In the genomic region with DNA sequence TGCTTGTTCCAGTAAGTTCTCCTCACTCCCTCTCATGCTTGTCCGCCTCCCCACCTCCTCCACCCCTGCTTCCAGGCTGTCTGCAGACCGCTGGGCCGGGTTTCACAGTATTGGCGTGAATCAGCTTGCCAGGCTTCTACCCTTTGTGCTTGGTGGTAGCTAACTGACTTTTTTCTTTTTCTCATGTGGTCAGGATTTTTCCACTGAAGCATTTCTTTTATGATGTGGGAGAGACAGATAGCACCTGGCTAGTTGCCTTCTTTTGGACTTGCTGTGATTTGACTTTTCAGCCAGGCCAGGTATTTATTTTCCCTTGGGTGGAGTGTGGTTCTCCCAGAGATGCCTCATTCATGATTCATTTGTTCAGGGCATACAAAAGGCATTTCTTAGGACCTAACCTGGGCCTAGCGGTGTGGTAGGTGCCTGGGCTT, we compare ENCODE assay signal across 13 cellular contexts.
DNase-seq lines count a peak whose midpoint lies in the region; ATAC-seq and TF ChIP-seq lines count a peak whose summit lies in the region.
"Had no signal": no experiment of that assay in that cellular context is flagged by ENCODE, and none has a peak within 500 bp of the region (broad histone marks: within the 10 kb centered on the region; RNA-seq: fewer than 3 reads in every experiment).

No MANE protein-coding gene starts in this region.

- no peaks in the 10 kb centered on the region for H3K27me3 Mint-ChIP-seq in activated CD8-positive, alpha-beta T cell treated with anti-CD3 and anti-CD28 coated beads for 36 hours
- no peaks in the 10 kb centered on the region for H3K27me3 Mint-ChIP-seq in activated CD8-positive, alpha-beta T cell treated with anti-CD3 and anti-CD28 coated beads, Interleukin-2, amount 10 ng/mL, durations not matched to agents 7 days and 5 days (ENCODE audit: low read depth)
- no peaks in the 10 kb centered on the region for H3K27me3 Mint-ChIP-seq in stimulated activated naive CD8-positive, alpha-beta T cell treated with anti-CD3 and anti-CD28 coated beads, Interleukin-15, amount 100 ng/mL, for 72 hours
- H3K27me3 Mint-ChIP-seq: activated CD8-positive, alpha-beta memory T cell treated with anti-CD3 and anti-CD28 coated beads, Interleukin-2, amount 10 ng/mL, durations not matched to agents 7 days and 5 days; naive thymus-derived CD4-positive, alpha-beta T cell had no signal

- POLR2A ChIA-PET in activated CD8-positive, alpha-beta T cell treated with anti-CD3 and anti-CD28 coated beads for 36 hours (lab: Charles Lee), result interaction anchor here (1.3 kb wide), 1 partner anchor 8 kb away, joined by 4 read pairs; no protein-coding TSS in a partner anchor
- POLR2A ChIA-PET in activated CD8-positive, alpha-beta T cell treated with anti-CD3 and anti-CD28 coated beads, Interleukin-2, amount 10 ng/mL, durations not matched to agents 7 days and 5 days (lab: Charles Lee), result no interaction called here

- no peak for DNase-seq in activated CD8-positive, alpha-beta T cell treated with anti-CD3 and anti-CD28 coated beads for 36 hours
- DNase-seq in activated CD8-positive, alpha-beta T cell treated with anti-CD3 and anti-CD28 coated beads, Interleukin-2, amount 10 ng/mL, durations not matched to agents 7 days and 5 days, result no peak
- peak; percentile 47 for DNase-seq in astrocyte of the cerebellum (ENCODE audit: low read depth)
- peak; percentile 57 for DNase-seq in left kidney (ENCODE audit: low read depth, low spot score)
- DNase-seq in stimulated activated naive CD8-positive, alpha-beta T cell treated with anti-CD3 and anti-CD28 coated beads, Interleukin-15, amount 100 ng/mL, for 72 hours, result no peak
- DNase-seq in SW 1271 (lab: John Stamatoyannopoulos, UW), result no peak
- no peak for DNase-seq in stimulated activated CD4-positive, alpha-beta T cell treated with anti-CD3 and anti-CD28 coated beads, Interleukin-12 subunit alpha, Interleukin-12 subunit beta, amount 100 ng/mL, for 4 hours
- DNase-seq: activated CD8-positive, alpha-beta memory T cell treated with anti-CD3 and anti-CD28 coated beads, Interleukin-2, amount 10 ng/mL, durations not matched to agents 7 days and 5 days; cerebellar nuclear complex; naive thymus-derived CD4-positive, alpha-beta T cell had no signal

- peaks cover 32% of the 10 kb centered on the region for H3K4me1 Mint-ChIP-seq in activated CD8-positive, alpha-beta T cell treated with anti-CD3 and anti-CD28 coated beads for 36 hours (ENCODE audit: low read depth)
- peaks cover 3% of the 10 kb centered on the region for H3K4me1 Mint-ChIP-seq in activated CD8-positive, alpha-beta T cell treated with anti-CD3 and anti-CD28 coated beads, Interleukin-2, amount 10 ng/mL, durations not matched to agents 7 days and 5 days (ENCODE audit: low read depth)
- H3K4me1 Mint-ChIP-seq in stimulated activated naive CD8-positive, alpha-beta T cell treated with anti-CD3 and anti-CD28 coated beads, Interleukin-15, amount 100 ng/mL, for 72 hours, result peaks cover 36% of the 10 kb centered on the region

- intact Hi-C loops in activated CD8-positive, alpha-beta T cell treated with anti-CD3 and anti-CD28 coated beads for 36 hours (cut with micrococcal nuclease), result no loop called here

- TF ChIP-seq CTCF in activated CD8-positive, alpha-beta T cell treated with anti-CD3 and anti-CD28 coated beads for 36 hours (IDR thresholded peaks at IDR 0.05), result no peak
- no peak for TF ChIP-seq CTCF in astrocyte of the cerebellum (IDR thresholded peaks at IDR 0.05; ENCODE audit: low read depth, low read length, missing control alignments)

- H3K4me3 Mint-ChIP-seq in activated CD8-positive, alpha-beta T cell treated with anti-CD3 and anti-CD28 coated beads for 36 hours, result no peak overlapping the region
- no peak overlapping the region for H3K4me3 Mint-ChIP-seq in activated CD8-positive, alpha-beta T cell treated with anti-CD3 and anti-CD28 coated beads, Interleukin-2, amount 10 ng/mL, durations not matched to agents 7 days and 5 days
- no peak overlapping the region for H3K4me3 Mint-ChIP-seq in stimulated activated naive CD8-positive, alpha-beta T cell treated with anti-CD3 and anti-CD28 coated beads, Interleukin-15, amount 100 ng/mL, for 72 hours
- H3K4me3 Mint-ChIP-seq: activated CD8-positive, alpha-beta memory T cell treated with anti-CD3 and anti-CD28 coated beads, Interleukin-2, amount 10 ng/mL, durations not matched to agents 7 days and 5 days; naive thymus-derived CD4-positive, alpha-beta T cell had no signal

- H3K27ac Mint-ChIP-seq in activated CD8-positive, alpha-beta T cell treated with anti-CD3 and anti-CD28 coated beads for 36 hours, result peak overlapping the region; percentile 1
- no peak overlapping the region for H3K27ac Mint-ChIP-seq in activated CD8-positive, alpha-beta T cell treated with anti-CD3 and anti-CD28 coated beads, Interleukin-2, amount 10 ng/mL, durations not matched to agents 7 days and 5 days
- H3K27ac Mint-ChIP-seq in stimulated activated naive CD8-positive, alpha-beta T cell treated with anti-CD3 and anti-CD28 coated beads, Interleukin-15, amount 100 ng/mL, for 72 hours, result peak overlapping the region in 1 of 2 donors; percentile 79
- H3K27ac Mint-ChIP-seq: activated CD8-positive, alpha-beta memory T cell treated with anti-CD3 and anti-CD28 coated beads, Interleukin-2, amount 10 ng/mL, durations not matched to agents 7 days and 5 days had no signal

- H3K4me3 ChIP-seq in astrocyte of the cerebellum (ENCODE audit: low read depth, low read length), result no peak overlapping the region
- H3K4me3 ChIP-seq: A549, SJSA1 had no signal

- no peaks in the 10 kb centered on the region for H3K9me3 Mint-ChIP-seq in activated CD8-positive, alpha-beta T cell treated with anti-CD3 and anti-CD28 coated beads for 36 hours
- H3K9me3 Mint-ChIP-seq in activated CD8-positive, alpha-beta T cell treated with anti-CD3 and anti-CD28 coated beads, Interleukin-2, amount 10 ng/mL, durations not matched to agents 7 days and 5 days (ENCODE audit: insufficient read depth), result no peaks in the 10 kb centered on the region
- peaks cover 0 to 4% of the 10 kb centered on the region in 2 donors for H3K9me3 Mint-ChIP-seq in stimulated activated naive CD8-positive, alpha-beta T cell treated with anti-CD3 and anti-CD28 coated beads, Interleukin-15, amount 100 ng/mL, for 72 hours
- H3K9me3 Mint-ChIP-seq: naive thymus-derived CD4-positive, alpha-beta T cell had no signal

- H3K36me3 Mint-ChIP-seq in activated CD8-positive, alpha-beta T cell treated with anti-CD3 and anti-CD28 coated beads for 36 hours (ENCODE audit: low read depth), result peaks cover 22% of the 10 kb centered on the region
- H3K36me3 Mint-ChIP-seq in activated CD8-positive, alpha-beta T cell treated with anti-CD3 and anti-CD28 coated beads, Interleukin-2, amount 10 ng/mL, durations not matched to agents 7 days and 5 days (ENCODE audit: low read depth), result peaks cover 53% of the 10 kb centered on the region

- no peak for ATAC-seq in activated CD8-positive, alpha-beta T cell treated with anti-CD3 and anti-CD28 coated beads for 36 hours
- ATAC-seq in activated CD8-positive, alpha-beta T cell treated with anti-CD3 and anti-CD28 coated beads, Interleukin-2, amount 10 ng/mL, durations not matched to agents 7 days and 5 days, result no peak
- peak; percentile 41 for ATAC-seq in stimulated activated naive CD8-positive, alpha-beta T cell treated with anti-CD3 and anti-CD28 coated beads, Interleukin-15, amount 100 ng/mL, for 72 hours
- ATAC-seq in HG03025 (IDR thresholded peaks at IDR 0.05; ENCODE audit: low FRiP score, unreplicated experiment), result no peak
- ATAC-seq: A549; activated CD8-positive, alpha-beta memory T cell treated with anti-CD3 and anti-CD28 coated beads, Interleukin-2, amount 10 ng/mL, durations not matched to agents 7 days and 5 days; naive thymus-derived CD4-positive, alpha-beta T cell had no signal

- CTCF ChIA-PET in activated CD8-positive, alpha-beta T cell treated with anti-CD3 and anti-CD28 coated beads for 36 hours (lab: Charles Lee), result interaction anchor here (2.0 kb wide), 1 partner anchor 148 kb away, joined by 5 read pairs; the partner anchor contains the start of gene RPL39L
- CTCF ChIA-PET in activated CD8-positive, alpha-beta T cell treated with anti-CD3 and anti-CD28 coated beads, Interleukin-2, amount 10 ng/mL, durations not matched to agents 7 days and 5 days (lab: Charles Lee), result interaction anchor here (0.8 to 1.6 kb wide), 4 partner anchors 10 to 174 kb away, joined by 3 to 4 read pairs (median 4); no protein-coding TSS in a partner anchor

- in situ Hi-C loops in astrocyte of the cerebellum (cut with HindIII; ENCODE audit: low sequenced_read_pairs), result no loop called here

Comparison
In these comparisons a context has a peak if more than half of its experiments do, and no peak if none do; other contexts are left out.
1. DNase-seq: peak in astrocyte of the cerebellum (single experiment) and left kidney (single experiment); none in activated CD8-positive, alpha-beta T cell treated with anti-CD3 and anti-CD28 coated beads for 36 hours (single experiment), activated CD8-positive, alpha-beta T cell treated with anti-CD3 and anti-CD28 coated beads, Interleukin-2, amount 10 ng/mL, durations not matched to agents 7 days and 5 days (single experiment), stimulated activated naive CD8-positive, alpha-beta T cell treated with anti-CD3 and anti-CD28 coated beads, Interleukin-15, amount 100 ng/mL, for 72 hours (0 of 2), SW 1271 (0 of 2) and stimulated activated CD4-positive, alpha-beta T cell treated with anti-CD3 and anti-CD28 coated beads, Interleukin-12 subunit alpha, Interleukin-12 subunit beta, amount 100 ng/mL, for 4 hours (single experiment).